In the genomic region with DNA sequence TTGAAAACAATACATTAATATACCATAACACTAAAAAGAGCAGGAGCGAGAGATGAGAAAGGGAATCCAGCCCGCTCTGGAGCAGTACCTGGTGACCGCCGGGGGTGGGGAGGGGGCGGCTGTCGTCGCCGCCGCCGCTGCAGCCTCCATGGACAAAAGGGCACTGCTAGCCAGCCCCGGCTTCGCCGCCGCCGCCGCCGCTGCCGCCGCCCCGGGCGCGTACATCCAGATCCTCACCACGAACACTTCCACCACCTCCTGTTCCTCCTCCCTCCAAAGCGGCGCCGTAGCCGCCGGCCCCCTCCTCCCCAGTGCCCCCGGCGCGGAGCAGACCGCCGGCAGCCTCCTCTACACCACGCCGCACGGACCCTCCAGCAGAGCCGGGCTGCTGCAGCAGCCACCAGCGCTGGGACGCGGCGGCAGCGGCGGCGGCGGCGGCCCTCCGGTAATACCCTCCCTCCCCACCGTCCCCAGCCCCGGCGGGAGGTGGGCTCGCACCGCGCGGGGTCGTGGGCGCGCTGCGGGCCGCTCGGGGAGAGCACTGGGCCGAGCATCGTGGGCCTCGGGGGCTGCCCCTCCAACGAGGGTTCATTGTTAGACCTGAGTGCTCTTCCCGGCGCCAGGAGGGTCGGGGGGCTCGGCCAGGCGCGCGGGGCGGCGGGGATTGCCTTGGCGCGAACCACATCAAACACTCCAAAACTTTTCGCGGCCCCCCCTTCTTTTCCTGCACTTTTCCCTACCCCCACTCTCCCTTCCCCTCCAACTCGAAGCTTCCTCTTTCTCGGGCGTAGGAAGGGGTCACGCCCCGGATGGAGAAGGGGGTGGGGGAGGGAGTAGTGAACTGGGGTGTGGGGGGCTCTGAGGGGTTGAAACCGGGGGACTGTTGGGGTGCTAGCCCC, we compare ENCODE assay signal across 8 cellular contexts. TPM values are rescaled to one million over a fixed set of nuclear protein-coding genes. Genes with fewer than 3 reads are reported as not detected.
DNase-seq lines count a peak whose midpoint lies in the region; ATAC-seq, FAIRE-seq and TF ChIP-seq lines count a peak whose summit lies in the region.

No MANE protein-coding gene starts in this region.

- TF ChIP-seq POLR2A in A549 (IDR thresholded peaks at IDR 0.05; ENCODE audit: low read length), result 0 out of 2 replicates have a peak, but pooled peaks have one; percentile 1

- TF ChIP-seq RAD21 in A549 (conservative IDR thresholded peaks at IDR 0.05 in 1 of 2, IDR thresholded peaks at IDR 0.05 in 1 of 2), result no peak

- H3K9me3 Mint-ChIP-seq in activated CD8-positive, alpha-beta T cell treated with anti-CD3 and anti-CD28 coated beads for 36 hours, result no peaks in the 10 kb centered on the region
- peaks cover 4% of the 10 kb centered on the region for H3K9me3 Mint-ChIP-seq in endodermal cell
- no peaks in the 10 kb centered on the region for H3K9me3 Mint-ChIP-seq in stimulated activated memory B cell treated with anti-CD40 and anti-IgM and Interleukin-4, amounts not matched to agents 10 μg/mL and 1 μg/mL and 100 μg/mL, for 72 hours

- TF ChIP-seq CTCF in A549 (IDR thresholded peaks at IDR 0.05) (no peak), endodermal cell (conservative IDR thresholded peaks at IDR 0.05) (no peak)
- no peak for TF ChIP-seq CTCF in activated CD8-positive, alpha-beta T cell treated with anti-CD3 and anti-CD28 coated beads for 36 hours (IDR thresholded peaks at IDR 0.05)

- no peaks in the 10 kb centered on the region for H3K27me3 ChIP-seq in endodermal cell (ENCODE audit: control insufficient read depth, insufficient read depth, low read length, poor library complexity, severe bottlenecking)

- H3K4me1 ChIP-seq in A549 (0 out of 3 replicates have a peak, but pooled peaks cover 5% of the 10 kb centered on the region), endodermal cell (ENCODE audit: control insufficient read depth, insufficient read depth, low read length) (no peaks in the 10 kb centered on the region)

- H3K9me3 ChIP-seq in A549 (no peaks in the 10 kb centered on the region), endodermal cell (ENCODE audit: control insufficient read depth, low read length) (peaks cover 8% of the 10 kb centered on the region)

- ATAC-seq in A549 (peak; percentile 35 to 36), GM18511 (IDR thresholded peaks at IDR 0.05; ENCODE audit: unreplicated experiment) (peak; percentile 4), GM18873 (IDR thresholded peaks at IDR 0.05; ENCODE audit: low FRiP score, unreplicated experiment) (no peak)
- ATAC-seq in activated CD8-positive, alpha-beta T cell treated with anti-CD3 and anti-CD28 coated beads for 36 hours, result peak; percentile 0
- ATAC-seq in stimulated activated memory B cell treated with anti-CD40 and anti-IgM and Interleukin-4, amounts not matched to agents 10 μg/mL and 1 μg/mL and 100 μg/mL, for 72 hours, result peak; percentile 9

- H3K4me2 ChIP-seq in A549, result peak overlapping the region; percentile 69

- no peak for FAIRE-seq in A549 (lab: Jason Lieb, UNC)

- no peak for TF ChIP-seq EP300 in A549 (IDR thresholded peaks at IDR 0.05)

- no peaks in the 10 kb centered on the region for H3K27me3 Mint-ChIP-seq in activated CD8-positive, alpha-beta T cell treated with anti-CD3 and anti-CD28 coated beads for 36 hours
- H3K27me3 Mint-ChIP-seq in endodermal cell (ENCODE audit: insufficient read depth), result peaks cover 7% of the 10 kb centered on the region
- H3K27me3 Mint-ChIP-seq in stimulated activated memory B cell treated with anti-CD40 and anti-IgM and Interleukin-4, amounts not matched to agents 10 μg/mL and 1 μg/mL and 100 μg/mL, for 72 hours, result no peaks in the 10 kb centered on the region

- H3K36me3 ChIP-seq in endodermal cell (ENCODE audit: control insufficient read depth, insufficient read depth, low read length), result peaks cover 18% of the 10 kb centered on the region

- peak overlapping the region; percentile 99 for H3K27ac Mint-ChIP-seq in activated CD8-positive, alpha-beta T cell treated with anti-CD3 and anti-CD28 coated beads for 36 hours
- peak overlapping the region; percentile 96 for H3K27ac Mint-ChIP-seq in endodermal cell
- peak overlapping the region; percentile 97 for H3K27ac Mint-ChIP-seq in stimulated activated memory B cell treated with anti-CD40 and anti-IgM and Interleukin-4, amounts not matched to agents 10 μg/mL and 1 μg/mL and 100 μg/mL, for 72 hours

- H3K9ac ChIP-seq in endodermal cell (ENCODE audit: extremely low read depth, low read length, poor library complexity, severe bottlenecking), result peak overlapping the region; percentile 88

- WGBS in A549 (ENCODE audit: missing lambda C conversion rate), result 1% methylated on average over 30 of the region's 83 CpGs
- WGBS in endodermal cell (ENCODE audit: insufficient coverage in 1 of 2, insufficient read length in 1 of 2), 2 experiments, result 0% methylated on average over 2 to 82 of the region's 83 CpGs

- CTCF ChIA-PET in A549 (lab: Yijun Ruan, JAX), result interaction anchor here (1.1 kb wide), 1 partner anchor 126 kb away, joined by 3 read pairs; no protein-coding TSS in a partner anchor
- CTCF ChIA-PET in activated CD8-positive, alpha-beta T cell treated with anti-CD3 and anti-CD28 coated beads for 36 hours (lab: Charles Lee), result interaction anchor here (1.0 to 3.4 kb wide), 3 partner anchors 111 to 128 kb away, joined by 3 to 45 read pairs (median 25); no protein-coding TSS in a partner anchor

- peak; percentile 42 to 70 for DNase-seq in A549 (ENCODE audit: low read depth in 1 of 2, low spot score in 1 of 2)
- DNase-seq in NCI-H460 (ENCODE audit: extremely low read depth, low read depth), result peak; percentile 32
- peak; percentile 49 for DNase-seq in activated CD8-positive, alpha-beta T cell treated with anti-CD3 and anti-CD28 coated beads for 36 hours
- peak; percentile 73 for DNase-seq in endodermal cell
- DNase-seq in midbrain (lab: John Stamatoyannopoulos, UW), result peak; percentile 10

- intact Hi-C loops in activated CD8-positive, alpha-beta T cell treated with anti-CD3 and anti-CD28 coated beads for 36 hours (cut with micrococcal nuclease), result loop anchor here (5.0 kb wide), 1 partner anchor 110 kb away; no protein-coding TSS in a partner anchor

- H3K4me1 Mint-ChIP-seq in activated CD8-positive, alpha-beta T cell treated with anti-CD3 and anti-CD28 coated beads for 36 hours (ENCODE audit: low read depth), result peaks cover 33% of the 10 kb centered on the region
- peaks cover 18% of the 10 kb centered on the region for H3K4me1 Mint-ChIP-seq in endodermal cell
- H3K4me1 Mint-ChIP-seq in stimulated activated memory B cell treated with anti-CD40 and anti-IgM and Interleukin-4, amounts not matched to agents 10 μg/mL and 1 μg/mL and 100 μg/mL, for 72 hours, result peaks cover 22% of the 10 kb centered on the region

- H3K27ac ChIP-seq in A549, result peak overlapping the region; percentile 100
- peak overlapping the region; percentile 97 for H3K27ac ChIP-seq in endodermal cell (ENCODE audit: low read depth, low read length)

- POLR2A ChIA-PET in A549 (lab: Yijun Ruan, JAX), result interaction anchor here (0.6 to 1.7 kb wide), 10 partner anchors 10 to 1711 kb away, joined by 3 to 6 read pairs (median 4); partner anchors contain the start of gene CDKAL1
- POLR2A ChIA-PET in activated CD8-positive, alpha-beta T cell treated with anti-CD3 and anti-CD28 coated beads for 36 hours (lab: Charles Lee), result interaction anchor here (0.6 to 5.9 kb wide), 15 partner anchors 24 to 1194 kb away, joined by 3 to 60 read pairs (median 4); partner anchors contain the start of gene CDKAL1

- H3K4me3 ChIP-seq in A549, result peak overlapping the region; percentile 96
- H3K4me3 ChIP-seq in endodermal cell (ENCODE audit: low read length), result peak overlapping the region; percentile 99

- H3K4me3 Mint-ChIP-seq in activated CD8-positive, alpha-beta T cell treated with anti-CD3 and anti-CD28 coated beads for 36 hours, result peak overlapping the region; percentile 86
- peak overlapping the region; percentile 89 for H3K4me3 Mint-ChIP-seq in endodermal cell
- peak overlapping the region; percentile 96 for H3K4me3 Mint-ChIP-seq in stimulated activated memory B cell treated with anti-CD40 and anti-IgM and Interleukin-4, amounts not matched to agents 10 μg/mL and 1 μg/mL and 100 μg/mL, for 72 hours

- H3K36me3 Mint-ChIP-seq in activated CD8-positive, alpha-beta T cell treated with anti-CD3 and anti-CD28 coated beads for 36 hours (ENCODE audit: low read depth), result peaks cover 26% of the 10 kb centered on the region
- H3K36me3 Mint-ChIP-seq in endodermal cell (ENCODE audit: low read depth), result peaks cover 13% of the 10 kb centered on the region
- H3K36me3 Mint-ChIP-seq in stimulated activated memory B cell treated with anti-CD40 and anti-IgM and Interleukin-4, amounts not matched to agents 10 μg/mL and 1 μg/mL and 100 μg/mL, for 72 hours, result peaks cover 9% of the 10 kb centered on the region

TF ChIP-seq in A549, 52 proteins besides CTCF, POLR2A, EP300 and RAD21 (continues in another document):
- TF ChIP-seq JUNB (IDR thresholded peaks at IDR 0.05), result no peak
- TF ChIP-seq, protein P1, sequence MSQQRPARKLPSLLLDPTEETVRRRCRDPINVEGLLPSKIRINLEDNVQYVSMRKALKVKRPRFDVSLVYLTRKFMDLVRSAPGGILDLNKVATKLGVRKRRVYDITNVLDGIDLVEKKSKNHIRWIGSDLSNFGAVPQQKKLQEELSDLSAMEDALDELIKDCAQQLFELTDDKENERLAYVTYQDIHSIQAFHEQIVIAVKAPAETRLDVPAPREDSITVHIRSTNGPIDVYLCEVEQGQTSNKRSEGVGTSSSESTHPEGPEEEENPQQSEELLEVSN (IDR thresholded peaks at IDR 0.05; ENCODE audit: borderline replicate concordance, low read depth), result 0 out of 2 replicates have a peak, but pooled peaks have one; percentile 16

RNA-seq across cellular contexts. Expression of gene E2F3, which starts 0.8 kb away (rescaled TPM):
- polyA plus RNA-seq in A549 (2011; rRNA removed), result 17.3 and 18.0 TPM in 2 replicates
- 6.5 and 7.1 TPM in 2 replicates for polyA plus RNA-seq in A549 (2012; cell fraction: cytosol; rRNA removed)
- polyA plus RNA-seq in A549 (2012; cell fraction: nucleus; rRNA removed), result 8.1 and 12.7 TPM in 2 replicates
- 14.0 to 15.5 TPM (median 14.4 TPM) in 3 replicates for polyA plus RNA-seq in A549 (2017; fragmentation: RNase III; extraction: RNeasy Plus Mini Kit Qiagen cat#74134 plus additional on column Dnase treatment)
- polyA minus RNA-seq in A549 (2011; rRNA and poly(A)+ RNA removed), result 11.1 and 13.2 TPM in 2 replicates
- total RNA-seq in NCI-H460 (2014; rRNA removed; shearing (Covaris generic)), result 11.3 and 13.1 TPM in 2 replicates
- 18.2 and 24.1 TPM in 2 replicates for polyA plus RNA-seq in NCI-H460 (2014; cell fraction: nucleus; rRNA removed)
- 10 to 100 TPM; 16.0 to 17.0 TPM for total RNA-seq in activated CD8-positive, alpha-beta T cell treated with anti-CD3 and anti-CD28 coated beads for 36 hours
- 10 to 100 TPM; 38.2 TPM for total RNA-seq in endodermal cell
- polyA plus RNA-seq in endodermal cell (2013, experiment 1 of 2), result 26.8 TPM
- 26.3 TPM for polyA plus RNA-seq in endodermal cell (2013, experiment 2 of 2)

Comparison
In these comparisons a context has a peak if more than half of its experiments do, and no peak if none do; other contexts are left out.
1. DNase-seq: peak in every context shown above with its lines; median percentile 73 in endodermal cell; 56 in A549; 49 in activated CD8-positive, alpha-beta T cell treated with anti-CD3 and anti-CD28 coated beads for 36 hours; 32 in NCI-H460; 10 in midbrain.